In genomic region chr6:2505624-2506023, GRCh38 we compare ENCODE assay signal across 1 cellular context.
TF ChIP-seq lines count a peak whose summit lies in the region.

No MANE protein-coding gene starts in this region.

TF ChIP-seq in WTC11, 78 proteins besides CTCF, POLR2A, EP300 and RAD21 (continued from another document):
- TF ChIP-seq, protein P1, sequence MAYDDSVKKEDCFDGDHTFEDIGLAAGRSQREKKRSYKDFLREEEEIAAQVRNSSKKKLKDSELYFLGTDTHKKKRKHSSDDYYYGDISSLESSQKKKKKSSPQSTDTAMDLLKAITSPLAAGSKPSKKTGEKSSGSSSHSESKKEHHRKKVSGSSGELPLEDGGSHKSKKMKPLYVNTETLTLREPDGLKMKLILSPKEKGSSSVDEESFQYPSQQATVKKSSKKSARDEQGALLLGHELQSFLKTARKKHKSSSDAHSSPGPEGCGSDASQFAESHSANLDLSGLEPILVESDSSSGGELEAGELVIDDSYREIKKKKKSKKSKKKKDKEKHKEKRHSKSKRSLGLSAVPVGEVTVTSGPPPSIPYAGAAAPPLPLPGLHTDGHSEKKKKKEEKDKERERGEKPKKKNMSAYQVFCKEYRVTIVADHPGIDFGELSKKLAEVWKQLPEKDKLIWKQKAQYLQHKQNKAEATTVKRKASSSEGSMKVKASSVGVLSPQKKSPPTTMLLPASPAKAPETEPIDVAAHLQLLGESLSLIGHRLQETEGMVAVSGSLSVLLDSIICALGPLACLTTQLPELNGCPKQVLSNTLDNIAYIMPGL (CRISPR knock-in tag; IDR thresholded peaks at IDR 0.05): no peak
- no peak for TF ChIP-seq ATF1 (CRISPR knock-in tag; IDR thresholded peaks at IDR 0.05)
- TF ChIP-seq, protein P2, sequence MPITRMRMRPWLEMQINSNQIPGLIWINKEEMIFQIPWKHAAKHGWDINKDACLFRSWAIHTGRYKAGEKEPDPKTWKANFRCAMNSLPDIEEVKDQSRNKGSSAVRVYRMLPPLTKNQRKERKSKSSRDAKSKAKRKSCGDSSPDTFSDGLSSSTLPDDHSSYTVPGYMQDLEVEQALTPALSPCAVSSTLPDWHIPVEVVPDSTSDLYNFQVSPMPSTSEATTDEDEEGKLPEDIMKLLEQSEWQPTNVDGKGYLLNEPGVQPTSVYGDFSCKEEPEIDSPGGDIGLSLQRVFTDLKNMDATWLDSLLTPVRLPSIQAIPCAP (CRISPR knock-in tag; IDR thresholded peaks at IDR 0.05): no peak
